Comparison of ENCODE assay signal across 1 cellular context in genomic region chr4:164772076-164772475, GRCh38.
TF ChIP-seq lines count a peak whose summit lies in the region.

No MANE protein-coding gene starts in this region.

TF ChIP-seq in K562, 482 proteins besides CTCF, POLR2A, EP300 and RAD21:
- TF ChIP-seq ZNF324 (CRISPR knock-in tag; IDR thresholded peaks at IDR 0.05) (no peak), JUNB (CRISPR knock-in tag; conservative IDR thresholded peaks at IDR 0.05) (no peak), ATF2 (CRISPR knock-in tag; IDR thresholded peaks at IDR 0.05) (no peak), ZNF174 (CRISPR knock-in tag; IDR thresholded peaks at IDR 0.05) (no peak), ATF1 (CRISPR knock-in tag; IDR thresholded peaks at IDR 0.05) (no peak), ATF1 (tag; IDR thresholded peaks at IDR 0.05) (no peak), ZNF146 (CRISPR knock-in tag; IDR thresholded peaks at IDR 0.05; ENCODE audit: unreplicated experiment) (no peak)
- TF ChIP-seq, protein P1, sequence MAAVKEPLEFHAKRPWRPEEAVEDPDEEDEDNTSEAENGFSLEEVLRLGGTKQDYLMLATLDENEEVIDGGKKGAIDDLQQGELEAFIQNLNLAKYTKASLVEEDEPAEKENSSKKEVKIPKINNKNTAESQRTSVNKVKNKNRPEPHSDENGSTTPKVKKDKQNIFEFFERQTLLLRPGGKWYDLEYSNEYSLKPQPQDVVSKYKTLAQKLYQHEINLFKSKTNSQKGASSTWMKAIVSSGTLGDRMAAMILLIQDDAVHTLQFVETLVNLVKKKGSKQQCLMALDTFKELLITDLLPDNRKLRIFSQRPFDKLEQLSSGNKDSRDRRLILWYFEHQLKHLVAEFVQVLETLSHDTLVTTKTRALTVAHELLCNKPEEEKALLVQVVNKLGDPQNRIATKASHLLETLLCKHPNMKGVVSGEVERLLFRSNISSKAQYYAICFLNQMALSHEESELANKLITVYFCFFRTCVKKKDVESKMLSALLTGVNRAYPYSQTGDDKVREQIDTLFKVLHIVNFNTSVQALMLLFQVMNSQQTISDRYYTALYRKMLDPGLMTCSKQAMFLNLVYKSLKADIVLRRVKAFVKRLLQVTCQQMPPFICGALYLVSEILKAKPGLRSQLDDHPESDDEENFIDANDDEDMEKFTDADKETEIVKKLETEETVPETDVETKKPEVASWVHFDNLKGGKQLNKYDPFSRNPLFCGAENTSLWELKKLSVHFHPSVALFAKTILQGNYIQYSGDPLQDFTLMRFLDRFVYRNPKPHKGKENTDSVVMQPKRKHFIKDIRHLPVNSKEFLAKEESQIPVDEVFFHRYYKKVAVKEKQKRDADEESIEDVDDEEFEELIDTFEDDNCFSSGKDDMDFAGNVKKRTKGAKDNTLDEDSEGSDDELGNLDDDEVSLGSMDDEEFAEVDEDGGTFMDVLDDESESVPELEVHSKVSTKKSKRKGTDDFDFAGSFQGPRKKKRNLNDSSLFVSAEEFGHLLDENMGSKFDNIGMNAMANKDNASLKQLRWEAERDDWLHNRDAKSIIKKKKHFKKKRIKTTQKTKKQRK (IDR thresholded peaks at IDR 0.05; ENCODE audit: borderline replicate concordance, low read depth, low read length): no peak
